In the genomic region with DNA sequence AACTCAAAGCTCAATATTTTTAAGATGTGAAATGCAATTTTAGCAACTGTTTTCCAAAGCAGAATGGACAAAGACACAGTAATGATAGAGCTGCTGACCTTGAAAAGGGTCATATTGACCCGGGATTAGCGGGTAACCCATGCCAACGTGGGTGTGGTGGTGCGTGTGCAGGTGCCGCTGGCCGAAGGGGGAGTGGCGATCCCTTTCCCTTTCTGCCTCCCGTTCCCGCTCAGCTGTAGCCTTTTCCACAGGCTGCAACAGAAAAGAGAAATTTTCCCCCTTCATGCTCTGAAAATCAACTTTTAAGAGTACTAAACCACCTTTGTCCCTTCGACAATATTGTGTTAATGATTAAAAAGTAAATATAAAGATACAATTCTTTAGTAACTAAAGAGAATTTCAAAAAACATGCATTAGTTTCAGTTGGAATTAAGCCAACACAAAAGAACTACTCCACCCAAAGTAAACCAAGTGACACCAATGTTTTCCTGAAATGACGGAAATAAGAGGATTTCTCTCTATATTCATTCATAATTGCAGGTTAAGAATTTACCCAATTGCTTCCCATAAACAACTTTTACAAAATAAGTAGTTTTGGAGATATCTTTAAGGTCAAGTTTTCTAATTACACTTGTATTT, we compare ENCODE assay signal across 19 cellular contexts.
DNase-seq lines count a peak whose midpoint lies in the region; ATAC-seq, FAIRE-seq and TF ChIP-seq lines count a peak whose summit lies in the region.
"Had no signal": no experiment of that assay in that cellular context is flagged by ENCODE, and none has a peak within 500 bp of the region (broad histone marks: within the 10 kb centered on the region; RNA-seq: fewer than 3 reads in every experiment).

No MANE protein-coding gene starts in this region.

- H2AFZ ChIP-seq in hepatocyte (no peak overlapping the region), mesenchymal stem cell (ENCODE audit: low read depth, low read length) (no peak overlapping the region)

- no peak overlapping the region for H3K14ac ChIP-seq in mesenchymal stem cell (ENCODE audit: low read length in 2 of 2)

- H3K4me3 ChIP-seq in hepatocyte (no peak overlapping the region), pancreas (no peak overlapping the region), mesenchymal stem cell (ENCODE audit: insufficient read depth in 1 of 2, low read depth in 1 of 2, low read length in 2 of 2) (no peak overlapping the region)
- H3K4me3 ChIP-seq: gastroesophageal sphincter, lung had no signal

- H3K18ac ChIP-seq in mesenchymal stem cell (ENCODE audit: low read depth in 1 of 2, low read length in 2 of 2): peak overlapping the region in 1 of 2 experiments; percentile 25

- H3K4me2 ChIP-seq in hepatocyte: peak overlapping the region; percentile 52
- H3K4me2 ChIP-seq in mesenchymal stem cell (ENCODE audit: low read length, poor library complexity, severe bottlenecking): no peak overlapping the region

- H3K4me1 ChIP-seq in hepatocyte (ENCODE audit: insufficient read depth) (peaks cover 13% of the 10 kb centered on the region), pancreas (peaks cover 9 to 16% (median 11%) of the 10 kb centered on the region in 3 donors), mesenchymal stem cell (ENCODE audit: control insufficient read depth, insufficient read depth, low read depth, low read length) (peaks cover 13% of the 10 kb centered on the region)
- H3K4me1 ChIP-seq: gastroesophageal sphincter had no signal

- in situ Hi-C loops in Caki2 (cut with HindIII; ENCODE audit: low pct_unique_long_range_greater_than_20kb, low sequenced_read_pairs): no loop called here

- TF ChIP-seq CTCF in hepatocyte (IDR thresholded peaks at IDR 0.05; ENCODE audit: poor library complexity) (no peak), pancreas (IDR thresholded peaks at IDR 0.05) (no peak)

- H3K36me3 ChIP-seq in hepatocyte (replicated peaks; ENCODE audit: insufficient read depth, low read depth) (no peaks in the 10 kb centered on the region), pancreas (peaks cover 0 to 16% (median 0%) of the 10 kb centered on the region in 3 donors), mesenchymal stem cell (ENCODE audit: control insufficient read depth in 1 of 2, insufficient read depth in 2 of 2, low read depth in 1 of 2, low read length in 2 of 2) (peaks cover 15 to 16% of the 10 kb centered on the region in 2 experiments)

- H3K79me2 ChIP-seq in hepatocyte: peaks cover 7% of the 10 kb centered on the region

- H2BK120ac ChIP-seq in mesenchymal stem cell (ENCODE audit: low read depth, low read length): no peak overlapping the region

- intact Hi-C loops in pancreas (cut with DNase I): no loop called here

- no peak overlapping the region for H2BK15ac ChIP-seq in mesenchymal stem cell (ENCODE audit: low read depth, poor library complexity, severe bottlenecking)

- no peak overlapping the region for H2BK5ac ChIP-seq in mesenchymal stem cell (ENCODE audit: low read depth, low read length, poor library complexity, severe bottlenecking)

- no peak overlapping the region for H4K91ac ChIP-seq in mesenchymal stem cell (ENCODE audit: low read length)

- H3K4ac ChIP-seq in mesenchymal stem cell (ENCODE audit: low read depth in 1 of 2, low read length in 2 of 2): no peak overlapping the region

- DNase-seq in Caki2 (ENCODE audit: low read depth): peak; percentile 42
- peak; percentile 95 for DNase-seq in NCI-H748 (lab: John Stamatoyannopoulos, UW; ENCODE audit: unreplicated experiment)
- peak; percentile 43 for DNase-seq in hepatocyte (ENCODE audit: low spot score)
- peak in 3 of 6 donors; percentile 40 to 49 (median 43) for DNase-seq in pancreas
- no peak for DNase-seq in NK-92 (lab: John Stamatoyannopoulos, UW; ENCODE audit: unreplicated experiment)
- DNase-seq in NCI-H1694 (lab: John Stamatoyannopoulos, UW): no peak
- DNase-seq in NAMALWA (ENCODE audit: low spot score): no peak
- no peak for DNase-seq in mesenchymal stem cell
- DNase-seq: activated CD4-positive, alpha-beta T cell treated with anti-CD3 and anti-CD28 coated beads, Interleukin-2, amount 50 U/mL, for 1 hour; BE2C; IMR-90; islet precursor cell; NCI-H524 had no signal

- H3K9me2 ChIP-seq in hepatocyte (replicated peaks; ENCODE audit: insufficient read depth): no peaks in the 10 kb centered on the region

- H2AK5ac ChIP-seq in mesenchymal stem cell (ENCODE audit: low read length, severe bottlenecking): no peak overlapping the region

- H3K27ac ChIP-seq in hepatocyte: peak overlapping the region; percentile 52
- H3K27ac ChIP-seq in pancreas: peak overlapping the region in 2 of 4 donors; percentile 35 to 38
- H3K27ac ChIP-seq in mesenchymal stem cell (ENCODE audit: low read length, poor library complexity, severe bottlenecking): no peak overlapping the region
- H3K27ac ChIP-seq: gastroesophageal sphincter, RWPE1 had no signal

- H3K79me1 ChIP-seq in mesenchymal stem cell (replicated peaks; ENCODE audit: low read length, poor library complexity, severe bottlenecking): peaks cover 24% of the 10 kb centered on the region

- peak overlapping the region in 1 of 2 experiments; percentile 79 for H2BK12ac ChIP-seq in mesenchymal stem cell (ENCODE audit: low read length in 2 of 2)

- H4K20me1 ChIP-seq in hepatocyte (ENCODE audit: insufficient read depth, poor library complexity, severe bottlenecking): no peaks in the 10 kb centered on the region

- H3K23ac ChIP-seq in mesenchymal stem cell (ENCODE audit: low read length in 2 of 2): no peak overlapping the region

- no peak overlapping the region for H4K8ac ChIP-seq in mesenchymal stem cell (ENCODE audit: low read length)

- WGBS in hepatocyte (ENCODE audit: low lambda C conversion rate, missing lambda C conversion rate): 73% methylated on average over 11 of the region's 11 CpGs
- WGBS in pancreas, 2 donors: 22% methylated on average over 11 of the region's 11 CpGs
- over 99% methylated on average over 7 of the region's 11 CpGs for WGBS in mesenchymal stem cell

- H3K9ac ChIP-seq in mesenchymal stem cell (ENCODE audit: low read length): no peak overlapping the region

- peak; percentile 84 to 94 (median 88) for ATAC-seq in pancreas
- ATAC-seq: activated T-helper 17 cell treated with anti-CD3 and anti-CD28 coated beads, Interleukin-2, amount 50 U/mL, for 72 hours; gastroesophageal sphincter; SK-N-SH treated with all-trans-retinoic acid at 6 μM for 48 hours had no signal

- H3K9me3 ChIP-seq in hepatocyte (ENCODE audit: low read depth) (no peaks in the 10 kb centered on the region), pancreas (no peaks in the 10 kb centered on the region), mesenchymal stem cell (ENCODE audit: control insufficient read depth, low read length) (no peaks in the 10 kb centered on the region)
- H3K9me3 ChIP-seq: BE2C, gastroesophageal sphincter had no signal

- FAIRE-seq in pancreas (lab: Jason Lieb, UNC): no peak
- FAIRE-seq: GM12891 had no signal

- H3K27me3 ChIP-seq in hepatocyte (no peaks in the 10 kb centered on the region), pancreas (no peaks in the 10 kb centered on the region), mesenchymal stem cell (ENCODE audit: control insufficient read depth in 1 of 2, insufficient read depth in 1 of 2, low read length in 2 of 2) (no peaks in the 10 kb centered on the region)
- H3K27me3 ChIP-seq: BE2C, gastroesophageal sphincter had no signal

Comparison
In these comparisons a context has a peak if more than half of its experiments do, and no peak if none do; other contexts are left out.
1. DNase-seq: peak in Caki2 (single experiment), NCI-H748 (single experiment) and hepatocyte (single experiment); none in NK-92 (single experiment), NCI-H1694 (single experiment), NAMALWA (single experiment) and mesenchymal stem cell (single experiment).